ENCODE assay signal across 17 cellular contexts in genomic region chr14:100849432-100849831, GRCh38. TPM values are rescaled to one million over a fixed set of nuclear protein-coding genes. Genes with fewer than 3 reads are reported as not detected.
DNase-seq lines count a peak whose midpoint lies in the region; ATAC-seq and TF ChIP-seq lines count a peak whose summit lies in the region.
"Had no signal": no experiment of that assay in that cellular context is flagged by ENCODE, and none has a peak within 500 bp of the region (broad histone marks: within the 10 kb centered on the region; RNA-seq: fewer than 3 reads in every experiment).

No MANE protein-coding gene starts in this region.

- H3K36me3 ChIP-seq in duodenal mucosa (ENCODE audit: control insufficient read depth in 1 of 2, insufficient read depth in 2 of 2, low read length in 2 of 2) (no peaks in the 10 kb centered on the region), smooth muscle cell (ENCODE audit: low read depth) (no peaks in the 10 kb centered on the region), stomach (no peaks in the 10 kb centered on the region)
- H3K36me3 ChIP-seq: upper lobe of right lung had no signal

- H3F3A ChIP-seq in smooth muscle cell (ENCODE audit: low read depth): peaks cover 7% of the 10 kb centered on the region

- H3K4me3 Mint-ChIP-seq in activated CD8-positive, alpha-beta memory T cell treated with anti-CD3 and anti-CD28 coated beads, Interleukin-2, amount 10 ng/mL, durations not matched to agents 7 days and 5 days: no peak overlapping the region
- H3K4me3 Mint-ChIP-seq in stimulated activated effector memory CD8-positive, alpha-beta T cell treated with anti-CD3 and anti-CD28 coated beads, Interleukin-12 subunit alpha, Interleukin-12 subunit beta, amount 100 ng/mL, for 72 hours: no peak overlapping the region
- H3K4me3 Mint-ChIP-seq: T-helper 2 cell treated with Interferon-gamma antibody and Interleukin-4, amounts not matched to agents 5 μg/mL and 100 μg/mL, for 36 hours had no signal

- no peaks in the 10 kb centered on the region for H3K9me3 Mint-ChIP-seq in activated CD8-positive, alpha-beta memory T cell treated with anti-CD3 and anti-CD28 coated beads, Interleukin-2, amount 10 ng/mL, durations not matched to agents 7 days and 5 days (ENCODE audit: low read depth)
- no peaks in the 10 kb centered on the region for H3K9me3 Mint-ChIP-seq in stimulated activated effector memory CD8-positive, alpha-beta T cell treated with anti-CD3 and anti-CD28 coated beads, Interleukin-12 subunit alpha, Interleukin-12 subunit beta, amount 100 ng/mL, for 72 hours
- H3K9me3 Mint-ChIP-seq: T-helper 2 cell treated with Interferon-gamma antibody and Interleukin-4, amounts not matched to agents 5 μg/mL and 100 μg/mL, for 36 hours had no signal

- H3K27me3 ChIP-seq in duodenal mucosa (ENCODE audit: control insufficient read depth in 1 of 2, insufficient read depth in 2 of 2, low read length in 2 of 2) (no peaks in the 10 kb centered on the region), smooth muscle cell (ENCODE audit: low read depth) (no peaks in the 10 kb centered on the region), stomach (peaks cover 0 to 14% (median 0%) of the 10 kb centered on the region in 3 donors)
- H3K27me3 ChIP-seq: hepatocyte had no signal

- H3K4me3 ChIP-seq in duodenal mucosa (ENCODE audit: low read depth in 1 of 2, low read length in 2 of 2) (peak overlapping the region; percentile 1 to 23), smooth muscle cell (peak overlapping the region; percentile 15), stomach (no peak overlapping the region)
- H3K4me3 ChIP-seq: hepatocyte, lung, upper lobe of right lung had no signal

- CTCF ChIA-PET in activated CD8-positive, alpha-beta memory T cell treated with anti-CD3 and anti-CD28 coated beads, Interleukin-2, amount 10 ng/mL, durations not matched to agents 7 days and 5 days (lab: Charles Lee): no interaction called here

- peaks cover 1% of the 10 kb centered on the region for H3K4me1 Mint-ChIP-seq in activated CD8-positive, alpha-beta memory T cell treated with anti-CD3 and anti-CD28 coated beads, Interleukin-2, amount 10 ng/mL, durations not matched to agents 7 days and 5 days
- no peaks in the 10 kb centered on the region for H3K4me1 Mint-ChIP-seq in stimulated activated effector memory CD8-positive, alpha-beta T cell treated with anti-CD3 and anti-CD28 coated beads, Interleukin-12 subunit alpha, Interleukin-12 subunit beta, amount 100 ng/mL, for 72 hours

- H3K27ac ChIP-seq in duodenal mucosa (ENCODE audit: low read depth, low read length): no peak overlapping the region
- H3K27ac ChIP-seq in smooth muscle cell (ENCODE audit: low read depth): peak overlapping the region; percentile 18
- H3K27ac ChIP-seq in stomach: no peak overlapping the region
- H3K27ac ChIP-seq: hepatocyte, HL-60, upper lobe of right lung had no signal

- no peaks in the 10 kb centered on the region for H3K79me2 ChIP-seq in smooth muscle cell (ENCODE audit: low read depth)
- H3K79me2 ChIP-seq: hepatocyte had no signal

- intact Hi-C loops in stomach (cut with DNase I; ENCODE audit: low total_unique reads): no loop called here

- peak; percentile 75 for ATAC-seq in activated CD8-positive, alpha-beta memory T cell treated with anti-CD3 and anti-CD28 coated beads, Interleukin-2, amount 10 ng/mL, durations not matched to agents 7 days and 5 days
- no peak for ATAC-seq in HG03469 (IDR thresholded peaks at IDR 0.05; ENCODE audit: unreplicated experiment)
- ATAC-seq in stimulated activated effector memory CD8-positive, alpha-beta T cell treated with anti-CD3 and anti-CD28 coated beads, Interleukin-12 subunit alpha, Interleukin-12 subunit beta, amount 100 ng/mL, for 72 hours: no peak
- ATAC-seq: upper lobe of right lung had no signal

- no peaks in the 10 kb centered on the region for H3K36me3 Mint-ChIP-seq in activated CD8-positive, alpha-beta memory T cell treated with anti-CD3 and anti-CD28 coated beads, Interleukin-2, amount 10 ng/mL, durations not matched to agents 7 days and 5 days
- no peaks in the 10 kb centered on the region for H3K36me3 Mint-ChIP-seq in stimulated activated effector memory CD8-positive, alpha-beta T cell treated with anti-CD3 and anti-CD28 coated beads, Interleukin-12 subunit alpha, Interleukin-12 subunit beta, amount 100 ng/mL, for 72 hours

- no peaks in the 10 kb centered on the region for H3K9me3 ChIP-seq in duodenal mucosa (ENCODE audit: control insufficient read depth in 1 of 2, low read length in 2 of 2)
- no peaks in the 10 kb centered on the region for H3K9me3 ChIP-seq in smooth muscle cell (replicated peaks; ENCODE audit: low read depth)
- no peaks in the 10 kb centered on the region for H3K9me3 ChIP-seq in stomach
- H3K9me3 ChIP-seq: upper lobe of right lung had no signal

- TF ChIP-seq EP300 in stomach (IDR thresholded peaks at IDR 0.05): no peak

- no peaks in the 10 kb centered on the region for H3K27me3 Mint-ChIP-seq in activated CD8-positive, alpha-beta memory T cell treated with anti-CD3 and anti-CD28 coated beads, Interleukin-2, amount 10 ng/mL, durations not matched to agents 7 days and 5 days

- H3K27ac Mint-ChIP-seq in activated CD8-positive, alpha-beta memory T cell treated with anti-CD3 and anti-CD28 coated beads, Interleukin-2, amount 10 ng/mL, durations not matched to agents 7 days and 5 days: no peak overlapping the region
- no peak overlapping the region for H3K27ac Mint-ChIP-seq in stimulated activated effector memory CD8-positive, alpha-beta T cell treated with anti-CD3 and anti-CD28 coated beads, Interleukin-12 subunit alpha, Interleukin-12 subunit beta, amount 100 ng/mL, for 72 hours
- H3K27ac Mint-ChIP-seq: T-helper 2 cell treated with Interferon-gamma antibody and Interleukin-4, amounts not matched to agents 5 μg/mL and 100 μg/mL, for 36 hours had no signal

- no peaks in the 10 kb centered on the region for H3K4me1 ChIP-seq in duodenal mucosa (ENCODE audit: control insufficient read depth in 1 of 2, insufficient read depth in 2 of 2, low read length in 2 of 2)
- H3K4me1 ChIP-seq in smooth muscle cell (ENCODE audit: low read depth): peaks cover 14% of the 10 kb centered on the region
- no peaks in the 10 kb centered on the region for H3K4me1 ChIP-seq in stomach
- H3K4me1 ChIP-seq: upper lobe of right lung had no signal

- peak overlapping the region; percentile 82 for H3K4me2 ChIP-seq in smooth muscle cell
- H3K4me2 ChIP-seq: hepatocyte had no signal

- DNase-seq in activated CD8-positive, alpha-beta memory T cell treated with anti-CD3 and anti-CD28 coated beads, Interleukin-2, amount 10 ng/mL, durations not matched to agents 7 days and 5 days: no peak
- DNase-seq in activated CD8-positive, alpha-beta memory T cell treated with anti-CD3 and anti-CD28 coated beads, Interleukin-2, amount 50 U/mL, for 48 hours: no peak
- DNase-seq in NCI-H69 (lab: John Stamatoyannopoulos, UW) (peak; percentile 45), smooth muscle cell (lab: John Stamatoyannopoulos, UW; ENCODE audit: unreplicated experiment) (no peak), stomach (no peak)
- no peak for DNase-seq in stimulated activated effector memory CD8-positive, alpha-beta T cell treated with anti-CD3 and anti-CD28 coated beads, Interleukin-12 subunit alpha, Interleukin-12 subunit beta, amount 100 ng/mL, for 72 hours (ENCODE audit: low spot score in 2 of 2)
- DNase-seq: activated effector memory CD4-positive, alpha-beta T cell treated with anti-CD3 and anti-CD28 coated beads, Interleukin-2, amount 50 U/mL, for 16 hours; stimulated activated CD4-positive, alpha-beta T cell treated with anti-CD3 and anti-CD28 coated beads, Interleukin-15, amount 100 ng/mL, for 24 hours; upper lobe of right lung had no signal

- H4K20me1 ChIP-seq in smooth muscle cell (ENCODE audit: low read depth): no peaks in the 10 kb centered on the region

- no peak overlapping the region for H3K9ac ChIP-seq in duodenal mucosa (ENCODE audit: low read depth in 1 of 2, low read length in 2 of 2)
- H3K9ac ChIP-seq in smooth muscle cell (ENCODE audit: low read depth): peak overlapping the region; percentile 5

- H2AFZ ChIP-seq in smooth muscle cell (ENCODE audit: low read depth): no peak overlapping the region
- H2AFZ ChIP-seq: hepatocyte had no signal

- TF ChIP-seq CTCF in smooth muscle cell (IDR thresholded peaks at IDR 0.05; ENCODE audit: borderline replicate concordance, insufficient read depth, poor library complexity, severe bottlenecking) (no peak), stomach (IDR thresholded peaks at IDR 0.05) (no peak)

- TF ChIP-seq POLR2A in stomach (IDR thresholded peaks at IDR 0.05): no peak

- 25% methylated on average over 5 of the region's 5 CpGs for WGBS in smooth muscle cell (ENCODE audit: low lambda C conversion rate)
- 34 to 44% (median 38%) methylated on average over 5 of the region's 5 CpGs for WGBS in stomach, 5 donors

RNA-seq across cellular contexts. Expression of gene MEG3, which starts 23.5 kb away (rescaled TPM):
- not detected for total RNA-seq in activated CD8-positive, alpha-beta memory T cell treated with anti-CD3 and anti-CD28 coated beads, Interleukin-2, amount 10 ng/mL, durations not matched to agents 7 days and 5 days
- total RNA-seq in smooth muscle cell (not detected in 2 replicates), stomach (100 to 1,000 TPM in 3 of 5 donors, 10 to 100 TPM in 2; 26.4 to 390 (median 124) TPM)
- polyA plus RNA-seq in smooth muscle cell (0.70 TPM in 1 of 2 replicates, not detected in the other), stomach (100 to 1,000 TPM in 1 of 3 donors, 10 to 100 TPM in 2; 13.4 to 131 (median 30.6) TPM)
- total RNA-seq: hepatocyte had no signal
- polyA plus RNA-seq: hepatocyte had no signal

RNA-seq across cellular contexts. Expression of gene RTL1, which starts 54.1 kb away (rescaled TPM):
- total RNA-seq in activated CD8-positive, alpha-beta memory T cell treated with anti-CD3 and anti-CD28 coated beads, Interleukin-2, amount 10 ng/mL, durations not matched to agents 7 days and 5 days: not detected
- total RNA-seq in smooth muscle cell (11.8 and 13.9 TPM in 2 replicates), stomach (not detected)
- polyA plus RNA-seq in smooth muscle cell (6.7 and 11.1 TPM in 2 replicates), stomach (not detected)
- total RNA-seq: bronchial epithelial cell, endothelial cell of umbilical vein, upper lobe of right lung had no signal
- polyA plus RNA-seq: endothelial cell of umbilical vein had no signal

Comparison
In these comparisons a context has a peak if more than half of its experiments do, and no peak if none do; other contexts are left out.
1. H3K4me3 ChIP-seq: peak in duodenal mucosa (2 of 2) and smooth muscle cell (single experiment); none in stomach (0 of 4).
2. RNA of gene MEG3, which starts 23.5 kb away (total RNA-seq): 26.4 to 390 TPM in stomach; not detected in activated CD8-positive, alpha-beta memory T cell treated with anti-CD3 and anti-CD28 coated beads, Interleukin-2, amount 10 ng/mL, durations not matched to agents 7 days and 5 days and not detected in smooth muscle cell; every median in the first group is over 10 times any median in the second.
3. RNA of gene RTL1, which starts 54.1 kb away (total RNA-seq): 11.8 to 13.9 TPM in smooth muscle cell; not detected in activated CD8-positive, alpha-beta memory T cell treated with anti-CD3 and anti-CD28 coated beads, Interleukin-2, amount 10 ng/mL, durations not matched to agents 7 days and 5 days and not detected in stomach; every median in the first group is over 10 times any median in the second.